ENCODE assay signal across 8 cellular contexts in the genomic region with DNA sequence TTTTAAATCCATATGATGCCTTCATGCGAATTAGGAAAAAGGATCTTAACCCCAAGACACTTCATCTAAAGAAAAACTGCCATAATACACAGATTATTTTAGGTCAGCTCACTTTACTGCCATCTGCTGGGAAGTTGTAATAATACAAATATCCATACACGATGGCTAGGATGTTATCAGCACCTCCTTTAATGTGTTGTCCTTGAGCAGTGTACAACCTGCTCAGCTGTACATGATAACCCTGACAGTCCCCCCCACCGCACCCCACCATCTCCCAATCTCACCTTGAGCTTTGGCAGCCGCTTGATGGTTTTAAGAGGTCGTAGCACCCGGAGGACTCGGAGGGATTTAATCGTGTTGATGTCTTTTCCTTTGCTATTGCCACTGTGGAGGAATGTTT.
DNase-seq lines count a peak whose midpoint lies in the region; ATAC-seq and TF ChIP-seq lines count a peak whose summit lies in the region.

No MANE protein-coding gene starts in this region.

- no peak overlapping the region for H3K4me2 ChIP-seq in OCI-LY7 (ENCODE audit: low read length)

- DNase-seq in GM20000 (ENCODE audit: low spot score) (peak; percentile 72), OCI-LY7 (ENCODE audit: low spot score) (peak; percentile 69), dorsolateral prefrontal cortex (no peak), mucosa of descending colon (peak in 1 of 3 donors; percentile 19)

- no TSS peak for BruUV-seq in OCI-LY7 (replicated peaks; lab: Mats Ljungman, UMichigan)

- H3K9me2 ChIP-seq in OCI-LY7 (ENCODE audit: insufficient read depth, low read length) = no peaks in the 10 kb centered on the region

- POLR2A ChIA-PET in OCI-LY7 (lab: Charles Lee) = interaction anchor here (1.1 kb wide), 1 partner anchor 11 kb away, joined by 3 read pairs; no protein-coding TSS in a partner anchor

- H3K27me3 ChIP-seq in dorsolateral prefrontal cortex = no peaks in the 10 kb centered on the region

- intact Hi-C loops in OCI-LY7 (cut with micrococcal nuclease; ENCODE audit: unreplicated experiment) = loop anchor here (1.0 to 5.0 kb wide), 2 partner anchors 67 to 285 kb away; no protein-coding TSS in a partner anchor
- intact Hi-C loops in dorsolateral prefrontal cortex (cut with DNase I) = loop anchor here (2.0 to 10.0 kb wide), 5 partner anchors 70 to 285 kb away; a partner anchor contains a TSS
- intact Hi-C loops in mucosa of descending colon (cut with DNase I, micrococcal nuclease) = loop anchor here in 1 of 2 donors (10.0 kb wide), 2 partner anchors 68 to 288 kb away; no protein-coding TSS in a partner anchor

- H3K9me3 ChIP-seq in OCI-LY7 (ENCODE audit: low read length) (no peaks in the 10 kb centered on the region), mucosa of descending colon (no peaks in the 10 kb centered on the region)

- no peaks in the 10 kb centered on the region for H3K79me2 ChIP-seq in OCI-LY7 (ENCODE audit: insufficient read depth, low read depth, low read length)

- CTCF ChIA-PET in OCI-LY7 (lab: Charles Lee; ENCODE audit: unreplicated experiment) = interaction anchor here (0.6 to 1.2 kb wide), 5 partner anchors 42 to 330 kb away, joined by 3 to 15 read pairs (median 6); no protein-coding TSS in a partner anchor

- TF ChIP-seq CTCF in C4-2B (conservative IDR thresholded peaks at IDR 0.05) = peak; percentile 75
- TF ChIP-seq CTCF in GM20000 (IDR thresholded peaks at IDR 0.05; ENCODE audit: extremely low read depth, missing control alignments) = peak; percentile 41
- TF ChIP-seq CTCF in OCI-LY7 (conservative IDR thresholded peaks at IDR 0.05; ENCODE audit: low read length) = peak; percentile 81
- peak; percentile 32 to 78 (median 63) for TF ChIP-seq CTCF in dorsolateral prefrontal cortex (IDR thresholded peaks at IDR 0.05 in 54 of 56, conservative IDR thresholded peaks at IDR 0.05 in 2 of 56; ENCODE audit: low read depth in 1 of 56, partially characterized antibody in 56 of 56)
- TF ChIP-seq CTCF in mucosa of descending colon (IDR thresholded peaks at IDR 0.05) = no peak

- H3K36me3 ChIP-seq in OCI-LY7 (ENCODE audit: insufficient read depth, low read length) (no peaks in the 10 kb centered on the region), mucosa of descending colon (ENCODE audit: low read depth) (no peaks in the 10 kb centered on the region)

- no peak overlapping the region for H2AFZ ChIP-seq in OCI-LY7 (ENCODE audit: low read length)

- H3K27ac ChIP-seq in C4-2B (no peak overlapping the region), OCI-LY7 (ENCODE audit: low read depth, low read length, poor library complexity, severe bottlenecking) (no peak overlapping the region), dorsolateral prefrontal cortex (peak overlapping the region in 1 of 59 donors; percentile 29)

- ATAC-seq in mucosa of descending colon (peak; percentile 77), HG03175 (IDR thresholded peaks at IDR 0.05; ENCODE audit: unreplicated experiment) (no peak), GM21447 (IDR thresholded peaks at IDR 0.05; ENCODE audit: unreplicated experiment) (no peak), HG03439 (IDR thresholded peaks at IDR 0.05; ENCODE audit: unreplicated experiment) (no peak)

- no peaks in the 10 kb centered on the region for H4K20me1 ChIP-seq in OCI-LY7 (ENCODE audit: insufficient read depth, low read length)

- peaks cover 13% of the 10 kb centered on the region for H3K4me1 ChIP-seq in OCI-LY7 (ENCODE audit: insufficient read depth, low read length, poor library complexity, severe bottlenecking)
- H3K4me1 ChIP-seq in mucosa of descending colon (ENCODE audit: low read depth) = no peaks in the 10 kb centered on the region

- no peak overlapping the region for H3K4me3 ChIP-seq in OCI-LY7 (ENCODE audit: low read depth, low read length, poor library complexity, severe bottlenecking)
- H3K4me3 ChIP-seq in dorsolateral prefrontal cortex = no peak overlapping the region
- no peak overlapping the region for H3K4me3 ChIP-seq in mucosa of descending colon

Comparison
In these comparisons a context has a peak if more than half of its experiments do, and no peak if none do; other contexts are left out.
1. DNase-seq: peak in GM20000 (single experiment) and OCI-LY7 (single experiment); none in dorsolateral prefrontal cortex (0 of 10).